In the genomic region with DNA sequence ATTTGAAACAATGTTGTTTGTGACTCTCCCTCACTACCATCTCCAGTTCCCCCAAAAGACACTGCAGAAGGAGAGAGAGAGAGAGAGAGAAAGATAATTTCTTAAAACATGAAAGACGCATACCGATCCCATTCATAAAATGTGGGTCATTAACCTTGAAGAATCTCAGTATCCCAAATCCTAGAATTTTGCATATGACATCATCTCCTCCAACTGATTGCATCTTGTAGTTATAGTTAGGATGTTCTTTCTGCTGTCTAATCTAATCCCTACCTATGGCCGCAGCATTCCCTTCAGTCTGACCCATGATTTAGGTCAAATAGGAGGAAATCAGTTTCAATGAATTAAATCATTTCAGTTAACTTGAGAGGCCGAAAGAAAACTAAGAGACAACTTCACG, we compare ENCODE assay signal across 8 cellular contexts.
"Had no signal": no experiment of that assay in that cellular context is flagged by ENCODE, and none has a peak within 500 bp of the region (broad histone marks: within the 10 kb centered on the region; RNA-seq: fewer than 3 reads in every experiment).

No MANE protein-coding gene starts in this region.

- H3K27ac Mint-ChIP-seq: IgD-negative memory B cell had no signal

- ATAC-seq: K562 had no signal

- H3K27ac ChIP-seq: HL-60, KMS-11 had no signal

- H3K4me3 ChIP-seq: K562 had no signal

- H3K9me3 Mint-ChIP-seq: IgD-negative memory B cell had no signal

- H3K4me3 Mint-ChIP-seq: IgD-negative memory B cell had no signal

- H3K9ac ChIP-seq: KMS-11 had no signal

- DNase-seq: IMR-90, Karpas-422, KBM-7, KG1 had no signal

- H3K4me2 ChIP-seq: KMS-11 had no signal

- FAIRE-seq: K562 had no signal
